Comparison of ENCODE assay signal across 8 cellular contexts in the genomic region with DNA sequence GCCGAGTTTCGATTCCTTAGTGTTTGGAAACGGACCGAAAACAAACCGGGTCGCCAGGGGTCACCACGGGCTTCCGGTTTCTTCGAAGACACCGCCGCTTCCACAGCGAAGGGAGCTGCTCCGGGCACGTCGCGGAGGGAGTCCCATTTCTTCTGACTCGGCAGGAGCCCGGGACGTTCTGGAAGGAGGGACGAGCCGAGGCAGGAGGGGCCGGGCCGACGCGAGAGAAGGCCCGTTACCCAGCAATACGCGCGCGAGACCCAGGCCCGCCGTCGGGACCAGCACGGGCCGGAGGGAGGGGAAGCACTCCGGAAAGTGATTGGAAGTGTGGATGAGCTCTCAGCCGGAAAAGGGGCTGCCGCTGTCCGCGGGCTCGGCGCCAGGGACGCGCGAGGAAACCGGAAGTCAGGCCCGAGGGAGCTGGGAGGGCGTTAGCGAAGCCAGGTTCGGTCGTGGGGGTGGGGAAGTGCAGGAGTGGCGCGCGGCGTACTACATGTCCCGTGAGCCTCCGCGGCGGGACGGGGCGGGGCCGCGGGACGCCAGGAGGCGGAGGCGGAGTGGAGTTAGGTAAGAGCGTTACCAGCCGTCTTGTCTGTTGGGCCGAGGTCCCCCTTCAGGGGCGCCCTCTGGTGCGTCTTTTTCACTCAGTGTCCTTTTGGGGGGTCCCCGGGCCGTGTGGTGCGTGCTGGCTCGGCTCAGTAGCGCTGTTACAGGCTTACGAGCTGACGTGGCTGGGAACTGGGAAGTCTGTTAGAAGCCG. TPM values are rescaled to one million over a fixed set of nuclear protein-coding genes. Genes with fewer than 3 reads are reported as not detected.
DNase-seq lines count a peak whose midpoint lies in the region; ATAC-seq and TF ChIP-seq lines count a peak whose summit lies in the region.

A gene with protein sequence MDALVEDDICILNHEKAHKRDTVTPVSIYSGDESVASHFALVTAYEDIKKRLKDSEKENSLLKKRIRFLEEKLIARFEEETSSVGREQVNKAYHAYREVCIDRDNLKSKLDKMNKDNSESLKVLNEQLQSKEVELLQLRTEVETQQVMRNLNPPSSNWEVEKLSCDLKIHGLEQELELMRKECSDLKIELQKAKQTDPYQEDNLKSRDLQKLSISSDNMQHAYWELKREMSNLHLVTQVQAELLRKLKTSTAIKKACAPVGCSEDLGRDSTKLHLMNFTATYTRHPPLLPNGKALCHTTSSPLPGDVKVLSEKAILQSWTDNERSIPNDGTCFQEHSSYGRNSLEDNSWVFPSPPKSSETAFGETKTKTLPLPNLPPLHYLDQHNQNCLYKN (minus strand): TSS at position 188 of the 760 bp plus-strand sequence. CDS start 8,207 bp downstream, outside the sequence.
A gene with protein sequence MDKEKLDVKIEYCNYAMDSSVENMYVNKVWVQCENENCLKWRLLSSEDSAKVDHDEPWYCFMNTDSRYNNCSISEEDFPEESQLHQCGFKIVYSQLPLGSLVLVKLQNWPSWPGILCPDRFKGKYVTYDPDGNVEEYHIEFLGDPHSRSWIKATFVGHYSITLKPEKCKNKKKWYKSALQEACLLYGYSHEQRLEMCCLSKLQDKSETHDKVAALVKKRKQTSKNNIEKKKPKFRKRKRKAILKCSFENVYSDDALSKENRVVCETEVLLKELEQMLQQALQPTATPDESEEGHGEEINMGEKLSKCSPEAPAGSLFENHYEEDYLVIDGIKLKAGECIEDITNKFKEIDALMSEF (plus strand): TSS at position 85 of the 760 bp plus-strand sequence. CDS start 64,348 bp downstream, outside the sequence.

- POLR2A ChIA-PET in Caco-2 (lab: Charles Lee), result interaction anchor here (0.7 kb wide), 1 partner anchor 13 kb away, joined by 5 read pairs; no protein-coding TSS in a partner anchor

- intact Hi-C loops in Caco-2 (cut with micrococcal nuclease; ENCODE audit: unreplicated experiment), result loop anchor here (2.0 to 10.0 kb wide), 3 partner anchors 108 to 864 kb away; a partner anchor contains a TSS

- peak in 1 of 2 experiments; percentile 38 for TF ChIP-seq CTCF in Caco-2 (IDR thresholded peaks at IDR 0.05; ENCODE audit: insufficient read depth in 1 of 2, low read depth in 1 of 2, low read length in 1 of 2, severe bottlenecking in 1 of 2, unreplicated experiment in 1 of 2)

- H3K27me3 ChIP-seq in Caco-2 (replicated peaks; ENCODE audit: control insufficient read depth, insufficient read depth, low read length), result no peaks in the 10 kb centered on the region
- H3K27me3 ChIP-seq in endocrine pancreas (ENCODE audit: control insufficient read depth, insufficient read depth, low read length), result no peaks in the 10 kb centered on the region

- CTCF ChIA-PET in Caco-2 (lab: Charles Lee), result no interaction called here
- CTCF ChIA-PET in activated CD8-positive, alpha-beta memory T cell treated with anti-CD3 and anti-CD28 coated beads, Interleukin-2, amount 10 ng/mL, durations not matched to agents 7 days and 5 days (lab: Charles Lee), result interaction anchor here (0.7 to 2.6 kb wide), 11 partner anchors 9 to 991 kb away, joined by 3 to 15 read pairs (median 4); a partner anchor contains a TSS

- no peaks in the 10 kb centered on the region for H3K27me3 Mint-ChIP-seq in Caco-2 (ENCODE audit: insufficient read depth, unreplicated experiment)
- H3K27me3 Mint-ChIP-seq in activated CD8-positive, alpha-beta memory T cell treated with anti-CD3 and anti-CD28 coated beads, Interleukin-2, amount 10 ng/mL, durations not matched to agents 7 days and 5 days, result no peaks in the 10 kb centered on the region

- H3K9ac ChIP-seq in endocrine pancreas (ENCODE audit: control insufficient read depth, insufficient read depth, low read length), result peak within 1 kb of the TSS; percentile 99

- H3K4me1 ChIP-seq in Caco-2 (no peaks in the 10 kb centered on the region), endocrine pancreas (ENCODE audit: control insufficient read depth, insufficient read depth, low read length) (peaks cover 36% of the 10 kb centered on the region)

- peak; percentile 93 for ATAC-seq in GM21360 (IDR thresholded peaks at IDR 0.05; ENCODE audit: unreplicated experiment)
- peak; percentile 85 for ATAC-seq in activated CD8-positive, alpha-beta memory T cell treated with anti-CD3 and anti-CD28 coated beads, Interleukin-2, amount 10 ng/mL, durations not matched to agents 7 days and 5 days

- no TSS peak for BruUV-seq in Caco-2 (replicated peaks; lab: Mats Ljungman, UMichigan)

- H3K36me3 ChIP-seq in Caco-2 (ENCODE audit: control insufficient read depth, insufficient read depth, low read length), result no peaks in the 10 kb centered on the region
- H3K36me3 ChIP-seq in endocrine pancreas (ENCODE audit: control insufficient read depth, insufficient read depth, low read length), result no peaks in the 10 kb centered on the region

- peaks cover 7% of the 10 kb centered on the region for H3K4me1 Mint-ChIP-seq in Caco-2 (ENCODE audit: low read depth, unreplicated experiment)
- H3K4me1 Mint-ChIP-seq in activated CD8-positive, alpha-beta memory T cell treated with anti-CD3 and anti-CD28 coated beads, Interleukin-2, amount 10 ng/mL, durations not matched to agents 7 days and 5 days, result peaks cover 43% of the 10 kb centered on the region

- peaks cover 12% of the 10 kb centered on the region for H3K36me3 Mint-ChIP-seq in Caco-2 (ENCODE audit: insufficient read depth, unreplicated experiment)
- peaks cover 37% of the 10 kb centered on the region for H3K36me3 Mint-ChIP-seq in activated CD8-positive, alpha-beta memory T cell treated with anti-CD3 and anti-CD28 coated beads, Interleukin-2, amount 10 ng/mL, durations not matched to agents 7 days and 5 days

- H3K4me3 Mint-ChIP-seq in Caco-2 (ENCODE audit: unreplicated experiment), result peak within 1 kb of the TSS; percentile 99
- H3K4me3 Mint-ChIP-seq in activated CD8-positive, alpha-beta memory T cell treated with anti-CD3 and anti-CD28 coated beads, Interleukin-2, amount 10 ng/mL, durations not matched to agents 7 days and 5 days, result peak within 1 kb of the TSS; percentile 86

- peak; percentile 93 to 94 for DNase-seq in Caco-2
- DNase-seq in HT1080 (ENCODE audit: low read depth), result peak; percentile 95
- DNase-seq in NOMO-1 (lab: John Stamatoyannopoulos, UW; ENCODE audit: unreplicated experiment in 2 of 2), result peak; percentile 94 to 96
- DNase-seq in activated CD8-positive, alpha-beta memory T cell treated with anti-CD3 and anti-CD28 coated beads, Interleukin-2, amount 10 ng/mL, durations not matched to agents 7 days and 5 days, result peak; percentile 96
- DNase-seq in mesenteric fat pad (ENCODE audit: low spot score), result peak; percentile 98
- peak; percentile 76 for DNase-seq in stimulated activated CD8-positive, alpha-beta memory T cell treated with anti-CD3 and anti-CD28 coated beads, Interleukin-15, amount 100 ng/mL, for 24 hours (ENCODE audit: low read depth)

- H3K4me3 ChIP-seq in Caco-2 (ENCODE audit: low read depth, low read length), result peak within 1 kb of the TSS; percentile 69
- peak within 1 kb of the TSS; percentile 95 for H3K4me3 ChIP-seq in endocrine pancreas (ENCODE audit: control insufficient read depth, insufficient read depth, low read length)

- no peaks in the 10 kb centered on the region for H3K9me3 Mint-ChIP-seq in Caco-2 (ENCODE audit: unreplicated experiment)
- peaks cover 7% of the 10 kb centered on the region for H3K9me3 Mint-ChIP-seq in activated CD8-positive, alpha-beta memory T cell treated with anti-CD3 and anti-CD28 coated beads, Interleukin-2, amount 10 ng/mL, durations not matched to agents 7 days and 5 days (ENCODE audit: low read depth)

- peak within 1 kb of the TSS; percentile 99 for H3K27ac Mint-ChIP-seq in Caco-2 (ENCODE audit: unreplicated experiment)
- peak within 1 kb of the TSS; percentile 99 for H3K27ac Mint-ChIP-seq in activated CD8-positive, alpha-beta memory T cell treated with anti-CD3 and anti-CD28 coated beads, Interleukin-2, amount 10 ng/mL, durations not matched to agents 7 days and 5 days

- H3K9me3 ChIP-seq in Caco-2 (no peaks in the 10 kb centered on the region), endocrine pancreas (ENCODE audit: control insufficient read depth, low read length) (no peaks in the 10 kb centered on the region)

RNA-seq across cellular contexts. Expression of the first gene that starts in this region (rescaled TPM):
- total RNA-seq in Caco-2 (2022), result 48.9 and 57.4 TPM in 2 replicates
- total RNA-seq in HT1080 (2014; rRNA removed; shearing (Covaris generic)), result 35.0 and 43.4 TPM in 2 replicates
- 80.3 and 81.7 TPM in 2 replicates for polyA plus RNA-seq in HT1080 (2015; cell fraction: cytosol; rRNA removed)
- 39.5 and 65.6 TPM in 2 replicates for polyA plus RNA-seq in HT1080 (2015; cell fraction: nucleus; rRNA removed)
- 10 to 100 TPM; 63.3 to 68.1 TPM for total RNA-seq in activated CD8-positive, alpha-beta memory T cell treated with anti-CD3 and anti-CD28 coated beads, Interleukin-2, amount 10 ng/mL, durations not matched to agents 7 days and 5 days
- 109 TPM for total RNA-seq in mesenteric fat pad

RNA-seq across cellular contexts. Expression of the second gene that starts in this region (rescaled TPM):
- total RNA-seq in Caco-2 (2022) (0.18 and 0.46 TPM in 2 replicates), mesenteric fat pad (0.51 TPM)
- not detected in 2 replicates for total RNA-seq in HT1080 (2014; rRNA removed; shearing (Covaris generic))
- 0.10 and 0.17 TPM in 2 replicates for polyA plus RNA-seq in HT1080 (2015; cell fraction: cytosol; rRNA removed)
- 0.43 and 0.44 TPM in 2 replicates for polyA plus RNA-seq in HT1080 (2015; cell fraction: nucleus; rRNA removed)
- under 1 TPM in 1 of 2 experiments, not detected in 1; 0.35 TPM for total RNA-seq in activated CD8-positive, alpha-beta memory T cell treated with anti-CD3 and anti-CD28 coated beads, Interleukin-2, amount 10 ng/mL, durations not matched to agents 7 days and 5 days

Comparison
In these comparisons a context has a peak if more than half of its experiments do, and no peak if none do; other contexts are left out.
1. Peak in every context shown above with its lines: DNase-seq, ATAC-seq and H3K4me3 ChIP-seq.